Comparison of ENCODE assay signal across 15 cellular contexts in genomic region chr13:113220141-113220598, GRCh38. TPM values are rescaled to one million over a fixed set of nuclear protein-coding genes. Genes with fewer than 3 reads are reported as not detected.
DNase-seq lines count a peak whose midpoint lies in the region; ATAC-seq and TF ChIP-seq lines count a peak whose summit lies in the region.
"Had no signal": no experiment of that assay in that cellular context is flagged by ENCODE, and none has a peak within 500 bp of the region (broad histone marks: within the 10 kb centered on the region; RNA-seq: fewer than 3 reads in every experiment).

No MANE protein-coding gene starts in this region.

- peaks cover 18% of the 10 kb centered on the region for H3K4me1 ChIP-seq in CD8-positive, alpha-beta memory T cell (ENCODE audit: insufficient read depth, low read length)
- H3K4me1 ChIP-seq in heart right ventricle (peaks cover 6 to 73% (median 47%) of the 10 kb centered on the region in 9 donors), trophoblast cell (ENCODE audit: control insufficient read depth in 1 of 2, insufficient read depth in 2 of 2, low read length in 2 of 2) (peaks cover 4 to 9% of the 10 kb centered on the region in 2 experiments), ovary (ENCODE audit: insufficient read depth) (peaks cover 8% of the 10 kb centered on the region)

- H3K9me3 ChIP-seq in CD8-positive, alpha-beta memory T cell (ENCODE audit: low read length): no peaks in the 10 kb centered on the region
- H3K9me3 ChIP-seq in heart right ventricle (no peaks in the 10 kb centered on the region), trophoblast cell (ENCODE audit: insufficient read depth, low read depth, low read length) (peaks cover 2% of the 10 kb centered on the region), ovary (no peaks in the 10 kb centered on the region), MG63 (no peaks in the 10 kb centered on the region)

- no peak overlapping the region for H4K91ac ChIP-seq in trophoblast cell (ENCODE audit: low read depth, low read length)

- peaks cover 28 to 42% (median 29%) of the 10 kb centered on the region in 3 donors for H3K4me1 Mint-ChIP-seq in CD8-positive, alpha-beta memory T cell

- peak overlapping the region; percentile 25 for H3K4ac ChIP-seq in trophoblast cell (ENCODE audit: low read depth, low read length)

- WGBS in heart right ventricle, 2 donors: 31 to 49% methylated on average over 13 of the region's 13 CpGs
- no CpG with 5 or more reads among the region's 13 CpGs for WGBS in trophoblast cell (ENCODE audit: extremely low coverage, insufficient coverage, insufficient read length)
- WGBS in ovary, 3 donors: 54 to 82% (median 66%) methylated on average over 13 of the region's 13 CpGs

- peak overlapping the region; percentile 43 for H3K27ac ChIP-seq in CD8-positive, alpha-beta memory T cell (ENCODE audit: low read depth, low read length)
- peak overlapping the region in 7 of 10 donors; percentile 16 to 81 (median 58) for H3K27ac ChIP-seq in heart right ventricle
- no peak overlapping the region for H3K27ac ChIP-seq in trophoblast cell (ENCODE audit: low read depth, low read length)
- H3K27ac ChIP-seq in ovary: no peak overlapping the region
- H3K27ac ChIP-seq: epithelial cell of prostate had no signal

- no peak overlapping the region for H2AK5ac ChIP-seq in trophoblast cell (ENCODE audit: low read length)

- H4K8ac ChIP-seq in trophoblast cell (ENCODE audit: low read depth, low read length): no peak overlapping the region

- H3K9me3 Mint-ChIP-seq in CD8-positive, alpha-beta memory T cell: no peaks in the 10 kb centered on the region
- H3K9me3 Mint-ChIP-seq: activated naive CD8-positive, alpha-beta T cell treated with anti-CD3 and anti-CD28 coated beads, Interleukin-2, amount 50 U/mL, for 24 hours; naive thymus-derived CD4-positive, alpha-beta T cell had no signal

- intact Hi-C loops in heart right ventricle (cut with DNase I) (loop anchor here in 7 of 10 donors (5.0 to 10.0 kb wide), 4 partner anchors 183 to 278 kb away; partner anchors contain the start of gene MCF2L (in 1 of the 7)), ovary (cut with DNase I) (no loop called here)

- ATAC-seq in heart right ventricle: peak in 5 of 8 donors; percentile 1 to 41 (median 15)
- ATAC-seq: activated naive CD8-positive, alpha-beta T cell treated with anti-CD3 and anti-CD28 coated beads, Interleukin-2, amount 50 U/mL, for 24 hours had no signal

- no peak overlapping the region for H4K12ac ChIP-seq in trophoblast cell (ENCODE audit: low read depth, low read length)

- POLR2A ChIA-PET in CD8-positive, alpha-beta memory T cell (lab: Charles Lee): no interaction called here

- TF ChIP-seq EP300 in ovary (IDR thresholded peaks at IDR 0.05): no peak

- H3K23ac ChIP-seq in trophoblast cell (ENCODE audit: low read length): no peak overlapping the region

- no peak overlapping the region for H2BK12ac ChIP-seq in trophoblast cell (ENCODE audit: low read length)

- H3K79me2 ChIP-seq in trophoblast cell (ENCODE audit: control insufficient read depth, insufficient read depth, low read length, poor library complexity): peaks cover 7% of the 10 kb centered on the region

- peaks cover 0 to 58% (median 17%) of the 10 kb centered on the region in 3 donors for H3K36me3 Mint-ChIP-seq in CD8-positive, alpha-beta memory T cell

- peak overlapping the region in 3 of 8 donors; percentile 34 to 60 (median 46) for H3K27ac Mint-ChIP-seq in CD8-positive, alpha-beta memory T cell
- H3K27ac Mint-ChIP-seq: activated naive CD8-positive, alpha-beta T cell treated with anti-CD3 and anti-CD28 coated beads, Interleukin-2, amount 50 U/mL, for 24 hours had no signal

- no peak overlapping the region for H2AFZ ChIP-seq in trophoblast cell (ENCODE audit: insufficient read depth, low read length, poor library complexity)

- H3K18ac ChIP-seq in trophoblast cell (ENCODE audit: low read length): no peak overlapping the region

- DNase-seq in CD8-positive, alpha-beta memory T cell: no peak
- DNase-seq in NCI-H510A treated with DMSO at 0.1 percent for 48 hours (lab: John Stamatoyannopoulos, UW): peak; percentile 29
- DNase-seq in heart right ventricle: peak in 1 of 2 donors; percentile 47
- no peak for DNase-seq in trophoblast cell
- no peak for DNase-seq in ovary
- no peak for DNase-seq in iPS-NIHi11 (ENCODE audit: low spot score)
- no peak for DNase-seq in AG20443 (ENCODE audit: low spot score)
- no peak for DNase-seq in MG63
- DNase-seq: activated CD8-positive, alpha-beta memory T cell treated with anti-CD3 and anti-CD28 coated beads, Interleukin-2, amount 50 U/mL, for 48 hours; NCI-H2081; NCI-H774; retina had no signal

- H3K9ac ChIP-seq in trophoblast cell (ENCODE audit: low read length): no peak overlapping the region

- H3K27me3 ChIP-seq in CD8-positive, alpha-beta memory T cell (ENCODE audit: insufficient read depth, low read length, poor library complexity, severe bottlenecking): no peaks in the 10 kb centered on the region
- H3K27me3 ChIP-seq in heart right ventricle (no peaks in the 10 kb centered on the region), trophoblast cell (ENCODE audit: insufficient read depth, low read length) (no peaks in the 10 kb centered on the region), ovary (no peaks in the 10 kb centered on the region), MG63 (no peaks in the 10 kb centered on the region)

- H3K4me2 ChIP-seq in trophoblast cell (ENCODE audit: low read length): no peak overlapping the region

- TF ChIP-seq CTCF in heart right ventricle (IDR thresholded peaks at IDR 0.05) (no peak), ovary (IDR thresholded peaks at IDR 0.05) (no peak)

- H3K4me3 Mint-ChIP-seq in CD8-positive, alpha-beta memory T cell: no peak overlapping the region
- H3K4me3 Mint-ChIP-seq: activated naive CD8-positive, alpha-beta T cell treated with anti-CD3 and anti-CD28 coated beads, Interleukin-2, amount 50 U/mL, for 24 hours; naive thymus-derived CD4-positive, alpha-beta T cell had no signal

- H3K79me1 ChIP-seq in trophoblast cell (ENCODE audit: low read length): no peaks in the 10 kb centered on the region

- H2BK5ac ChIP-seq in trophoblast cell (ENCODE audit: low read depth, low read length, poor library complexity): no peak overlapping the region

- no peak overlapping the region for H2BK120ac ChIP-seq in trophoblast cell (ENCODE audit: insufficient read depth, low read length, poor library complexity)

- TF ChIP-seq POLR2A in ovary (IDR thresholded peaks at IDR 0.05): no peak

- no peaks in the 10 kb centered on the region for H3K27me3 Mint-ChIP-seq in CD8-positive, alpha-beta memory T cell
- H3K27me3 Mint-ChIP-seq: activated naive CD8-positive, alpha-beta T cell treated with anti-CD3 and anti-CD28 coated beads, Interleukin-2, amount 50 U/mL, for 24 hours; naive thymus-derived CD4-positive, alpha-beta T cell had no signal

- peaks cover 4% of the 10 kb centered on the region for H3K36me3 ChIP-seq in CD8-positive, alpha-beta memory T cell (ENCODE audit: insufficient read depth, low read length)
- peaks cover 0 to 68% (median 8%) of the 10 kb centered on the region in 9 donors for H3K36me3 ChIP-seq in heart right ventricle
- H3K36me3 ChIP-seq in trophoblast cell (ENCODE audit: control insufficient read depth in 1 of 2, insufficient read depth in 2 of 2, low read length in 2 of 2): peaks cover 37 to 42% of the 10 kb centered on the region in 2 experiments
- H3K36me3 ChIP-seq in ovary: no peaks in the 10 kb centered on the region
- peaks cover 49% of the 10 kb centered on the region for H3K36me3 ChIP-seq in MG63

- H3K14ac ChIP-seq in trophoblast cell (ENCODE audit: low read length): no peak overlapping the region

- CTCF ChIA-PET in CD8-positive, alpha-beta memory T cell (lab: Charles Lee): no interaction called here

- no peak overlapping the region for H3K4me3 ChIP-seq in CD8-positive, alpha-beta memory T cell (ENCODE audit: low read length)
- H3K4me3 ChIP-seq in heart right ventricle: no peak overlapping the region
- H3K4me3 ChIP-seq in trophoblast cell (ENCODE audit: low read depth, low read length): no peak overlapping the region
- H3K4me3 ChIP-seq in ovary: no peak overlapping the region
- no peak overlapping the region for H3K4me3 ChIP-seq in MG63

RNA-seq across cellular contexts. Expression of gene CUL4A, which starts 10.8 kb away (rescaled TPM):
- 10 to 100 TPM; 82.5 to 87.3 TPM for total RNA-seq in CD8-positive, alpha-beta memory T cell
- polyA plus RNA-seq in CD8-positive, alpha-beta memory T cell: 67.4 TPM
- total RNA-seq in heart right ventricle (100 to 1,000 TPM in 9 of 10 donors, 10 to 100 TPM in 1; 84.7 to 141 (median 112) TPM), ovary (10 to 100 TPM; 41.1 to 66.4 (median 50.0) TPM)
- polyA plus RNA-seq in heart right ventricle (10 to 100 TPM; 35.8 to 46.1 TPM), ovary (10 to 100 TPM; 24.0 to 43.5 TPM)
- polyA plus RNA-seq in trophoblast cell (2013): 45.6 and 47.5 TPM in 2 replicates
- total RNA-seq in MG63 (2014; rRNA removed; shearing (Covaris generic); ENCODE audit: low replicate concordance): 157 and 2,206 TPM in 2 replicates

RNA-seq across cellular contexts. Expression of gene PCID2, which starts 11.7 kb away (rescaled TPM):
- total RNA-seq in CD8-positive, alpha-beta memory T cell: 10 to 100 TPM; 60.1 to 62.3 TPM
- polyA plus RNA-seq in CD8-positive, alpha-beta memory T cell: 90.4 TPM
- 10 to 100 TPM; 42.3 to 74.0 (median 47.3) TPM for total RNA-seq in heart right ventricle
- 10 to 100 TPM; 38.9 to 60.1 TPM for polyA plus RNA-seq in heart right ventricle
- polyA plus RNA-seq in trophoblast cell (2013): 29.9 and 30.4 TPM in 2 replicates
- total RNA-seq in ovary: 10 to 100 TPM; 43.5 to 56.2 (median 53.5) TPM
- polyA plus RNA-seq in ovary: 10 to 100 TPM; 46.1 to 55.9 TPM
- total RNA-seq in MG63 (2014; rRNA removed; shearing (Covaris generic); ENCODE audit: low replicate concordance): 74.5 and 106 TPM in 2 replicates

Comparison
In these comparisons a context has a peak if more than half of its experiments do, and no peak if none do; other contexts are left out.
1. H3K27ac ChIP-seq: peak in CD8-positive, alpha-beta memory T cell (single experiment) and heart right ventricle (7 of 10); none in trophoblast cell (single experiment) and ovary (0 of 2).
2. intact Hi-C loops: an anchor here in heart right ventricle (5.0 to 10.0 kb wide); none called in ovary.